ENCODE assay signal across 26 cellular contexts in the genomic region with DNA sequence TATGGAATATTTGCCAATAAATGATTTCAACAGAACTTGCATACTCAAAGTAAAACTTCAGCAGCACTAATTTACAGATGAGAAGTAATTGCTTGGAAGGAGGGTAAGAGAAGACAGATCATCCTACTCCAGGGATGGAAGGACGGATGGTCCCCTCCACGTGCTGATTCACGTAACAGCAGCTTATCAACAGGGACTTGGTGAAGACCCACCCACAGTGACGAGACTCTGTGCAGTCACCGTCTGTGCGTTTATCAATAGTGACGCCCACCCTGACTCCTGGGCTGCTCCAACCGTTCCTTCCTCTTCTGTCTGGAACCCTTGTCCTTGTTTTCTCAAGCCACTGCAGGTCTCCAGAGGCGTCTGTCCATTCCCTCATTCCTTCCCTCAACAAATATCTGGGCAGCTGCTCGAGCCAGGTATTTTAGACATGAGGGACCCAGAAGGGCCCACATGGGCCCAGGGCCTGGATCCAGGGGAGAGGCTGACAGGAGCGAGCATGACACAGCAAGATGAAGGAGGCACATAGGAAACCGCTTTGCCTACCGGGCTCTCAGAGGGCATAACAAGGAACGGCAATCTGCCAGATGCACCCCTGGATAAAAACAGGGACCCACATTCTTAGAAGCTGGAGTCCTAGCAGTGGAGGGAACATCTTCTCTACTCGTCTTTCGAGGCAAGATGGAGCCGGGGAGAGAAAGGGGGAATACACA. TPM values are rescaled to one million over a fixed set of nuclear protein-coding genes. Genes with fewer than 3 reads are reported as not detected.
DNase-seq lines count a peak whose midpoint lies in the region; ATAC-seq lines count a peak whose summit lies in the region.
"Had no signal": no experiment of that assay in that cellular context is flagged by ENCODE, and none has a peak within 500 bp of the region (broad histone marks: within the 10 kb centered on the region; RNA-seq: fewer than 3 reads in every experiment).

No MANE protein-coding gene starts in this region.

- CTCF ChIA-PET in activated CD4-positive, alpha-beta T cell treated with anti-CD3 and anti-CD28 coated beads for 36 hours (lab: Charles Lee), result no interaction called here

- no peaks in the 10 kb centered on the region for H3K36me3 Mint-ChIP-seq in activated CD4-positive, alpha-beta T cell treated with anti-CD3 and anti-CD28 coated beads for 36 hours (ENCODE audit: low read depth)
- H3K36me3 Mint-ChIP-seq: stimulated activated memory B cell treated with anti-CD40 and anti-IgM and Interleukin-4, amounts not matched to agents 10 μg/mL and 1 μg/mL and 100 μg/mL, for 72 hours; T-cell had no signal

- no peak overlapping the region for H3K4me3 Mint-ChIP-seq in activated CD4-positive, alpha-beta T cell treated with anti-CD3 and anti-CD28 coated beads for 36 hours
- H3K4me3 Mint-ChIP-seq: activated CD4-positive, alpha-beta memory T cell treated with anti-CD3 and anti-CD28 coated beads, Interleukin-2, amount 10 ng/mL, durations not matched to agents 7 days and 5 days; activated naive CD8-positive, alpha-beta T cell treated with anti-CD3 and anti-CD28 coated beads for 36 hours; stimulated activated memory B cell treated with anti-CD40 and anti-IgM and Interleukin-4, amounts not matched to agents 10 μg/mL and 1 μg/mL and 100 μg/mL, for 72 hours; T-cell had no signal

- H3K27me3 ChIP-seq in layer of hippocampus (ENCODE audit: control insufficient read depth, insufficient read depth, low read length), result no peaks in the 10 kb centered on the region
- H3K27me3 ChIP-seq: foreskin keratinocyte had no signal

- peaks cover 6% of the 10 kb centered on the region for H3K4me1 Mint-ChIP-seq in activated CD4-positive, alpha-beta T cell treated with anti-CD3 and anti-CD28 coated beads for 36 hours
- H3K4me1 Mint-ChIP-seq: stimulated activated memory B cell treated with anti-CD40 and anti-IgM and Interleukin-4, amounts not matched to agents 10 μg/mL and 1 μg/mL and 100 μg/mL, for 72 hours had no signal

- H3K27ac ChIP-seq in caudate nucleus (ENCODE audit: low read depth, low read length), result peak overlapping the region; percentile 90
- peak overlapping the region; percentile 69 for H3K27ac ChIP-seq in layer of hippocampus (ENCODE audit: low read depth, low read length)
- H3K27ac ChIP-seq: foreskin keratinocyte, neutrophil had no signal

- no peaks in the 10 kb centered on the region for H3K9me3 Mint-ChIP-seq in activated CD4-positive, alpha-beta T cell treated with anti-CD3 and anti-CD28 coated beads for 36 hours (ENCODE audit: low read depth)
- H3K9me3 Mint-ChIP-seq: activated CD4-positive, alpha-beta memory T cell treated with anti-CD3 and anti-CD28 coated beads, Interleukin-2, amount 10 ng/mL, durations not matched to agents 7 days and 5 days; activated naive CD8-positive, alpha-beta T cell treated with anti-CD3 and anti-CD28 coated beads for 36 hours; stimulated activated memory B cell treated with anti-CD40 and anti-IgM and Interleukin-4, amounts not matched to agents 10 μg/mL and 1 μg/mL and 100 μg/mL, for 72 hours; T-cell had no signal

- no peak overlapping the region for H3K27ac Mint-ChIP-seq in activated CD4-positive, alpha-beta T cell treated with anti-CD3 and anti-CD28 coated beads for 36 hours
- H3K27ac Mint-ChIP-seq: activated CD4-positive, alpha-beta memory T cell treated with anti-CD3 and anti-CD28 coated beads, Interleukin-2, amount 10 ng/mL, durations not matched to agents 7 days and 5 days; activated naive CD8-positive, alpha-beta T cell treated with anti-CD3 and anti-CD28 coated beads for 36 hours; stimulated activated memory B cell treated with anti-CD40 and anti-IgM and Interleukin-4, amounts not matched to agents 10 μg/mL and 1 μg/mL and 100 μg/mL, for 72 hours; T-cell had no signal

- peaks cover 20% of the 10 kb centered on the region for H3K27me3 Mint-ChIP-seq in activated CD4-positive, alpha-beta T cell treated with anti-CD3 and anti-CD28 coated beads for 36 hours

- intact Hi-C loops in sciatic nerve (cut with DNase I), result no loop called here
- intact Hi-C loops in activated CD4-positive, alpha-beta T cell treated with anti-CD3 and anti-CD28 coated beads for 36 hours (cut with DNase I, micrococcal nuclease), result no loop called here

- no peak for ATAC-seq in sciatic nerve
- no peak for ATAC-seq in activated CD4-positive, alpha-beta T cell treated with anti-CD3 and anti-CD28 coated beads for 36 hours
- ATAC-seq: stimulated activated memory B cell treated with anti-CD40 and anti-IgM and Interleukin-4, amounts not matched to agents 10 μg/mL and 1 μg/mL and 100 μg/mL, for 72 hours; T-cell had no signal

- POLR2A ChIA-PET in activated CD4-positive, alpha-beta T cell treated with anti-CD3 and anti-CD28 coated beads for 36 hours (lab: Charles Lee), result no interaction called here

- DNase-seq in CD1c-positive myeloid dendritic cell (ENCODE audit: extremely low spot score), result peak; percentile 11
- DNase-seq in caudate nucleus (lab: John Stamatoyannopoulos, UW), result no peak
- DNase-seq in sciatic nerve (ENCODE audit: low spot score), result peak; percentile 22
- no peak for DNase-seq in stimulated activated CD4-positive, alpha-beta T cell treated with anti-CD3 and anti-CD28 coated beads, Interleukin-15, amount 100 ng/mL, for 24 hours
- no peak for DNase-seq in activated CD4-positive, alpha-beta T cell treated with anti-CD3 and anti-CD28 coated beads for 36 hours
- no peak for DNase-seq in hippocampal formation (lab: John Stamatoyannopoulos, UW)
- no peak for DNase-seq in NCI-H446 (lab: John Stamatoyannopoulos, UW)
- DNase-seq: ACHN; activated CD4-positive, alpha-beta memory T cell treated with anti-CD3 and anti-CD28 coated beads, Interleukin-2, amount 10 ng/mL, durations not matched to agents 7 days and 5 days; activated effector memory CD4-positive, alpha-beta T cell treated with Interleukin-2 at 50 U/mL for 16 hours; activated naive CD8-positive, alpha-beta T cell treated with anti-CD3 and anti-CD28 coated beads for 36 hours; cerebellar nuclear complex; effector CD8-positive, alpha-beta T cell; foreskin keratinocyte; NCI-H1105 treated with DMSO at 0.1 percent for 48 hours; NCI-H2029 treated with DMSO at 0.1 percent for 48 hours; NCI-H2227 treated with DMSO at 0.1 percent for 48 hours; NCI-H82; SHP77 treated with DMSO at 0.1 percent for 48 hours; small intestine; stimulated activated CD4-positive, alpha-beta T cell treated with anti-CD3 and anti-CD28 coated beads, Interleukin-4, amount 100 ng/mL, for 1 hour; T-cell had no signal

RNA-seq across cellular contexts. Expression of gene PCSK6, which starts 33.3 kb away (rescaled TPM):
- total RNA-seq in sciatic nerve, result 13.9 TPM
- under 1 TPM; 0.75 to 0.95 TPM for total RNA-seq in activated CD4-positive, alpha-beta T cell treated with anti-CD3 and anti-CD28 coated beads for 36 hours
- total RNA-seq: M059J had no signal

Comparison
In these comparisons a context has a peak if more than half of its experiments do, and no peak if none do; other contexts are left out.
1. DNase-seq: peak in CD1c-positive myeloid dendritic cell (single experiment) and sciatic nerve (single experiment); none in caudate nucleus (0 of 61), stimulated activated CD4-positive, alpha-beta T cell treated with anti-CD3 and anti-CD28 coated beads, Interleukin-15, amount 100 ng/mL, for 24 hours (single experiment), activated CD4-positive, alpha-beta T cell treated with anti-CD3 and anti-CD28 coated beads for 36 hours (single experiment), hippocampal formation (0 of 2) and NCI-H446 (0 of 2).